In genomic region chr10:132421377-132422168, GRCh38 we compare ENCODE assay signal across 8 cellular contexts. TPM values are rescaled to one million over a fixed set of nuclear protein-coding genes. Genes with fewer than 3 reads are reported as not detected.
DNase-seq lines count a peak whose midpoint lies in the region; ATAC-seq, FAIRE-seq and TF ChIP-seq lines count a peak whose summit lies in the region.

No MANE protein-coding gene starts in this region.

- intact Hi-C loops in Caco-2 (cut with micrococcal nuclease; ENCODE audit: unreplicated experiment) (no loop called here), adrenal gland (cut with DNase I) (no loop called here)

- FAIRE-seq in keratinocyte (lab: Jason Lieb, UNC): no peak

- WGBS in adrenal gland, 4 donors: 20 to 76% (median 40%) methylated on average over 3 to 25 of the region's 25 CpGs

- H3K9me3 ChIP-seq in Caco-2: no peaks in the 10 kb centered on the region
- H3K9me3 ChIP-seq in adrenal gland (replicated peaks in 1 of 3): no peaks in the 10 kb centered on the region
- H3K9me3 ChIP-seq in keratinocyte (ENCODE audit: control insufficient read depth, low read depth, low read length): no peaks in the 10 kb centered on the region

- no peaks in the 10 kb centered on the region for H3K9me1 ChIP-seq in keratinocyte (ENCODE audit: control insufficient read depth, extremely low read depth, insufficient read depth, low read length)

- no peaks in the 10 kb centered on the region for H3K4me1 Mint-ChIP-seq in Caco-2 (ENCODE audit: low read depth, unreplicated experiment)
- peaks cover 45 to 58% of the 10 kb centered on the region in 2 donors for H3K4me1 Mint-ChIP-seq in stimulated activated naive B cell treated with anti-CD40 and anti-IgM and Interleukin-4, amounts not matched to agents 10 μg/mL and 1 μg/mL and 100 μg/mL, for 72 hours

- H3K27me3 ChIP-seq in Caco-2 (replicated peaks; ENCODE audit: control insufficient read depth, insufficient read depth, low read length) (no peaks in the 10 kb centered on the region), adrenal gland (no peaks in the 10 kb centered on the region), keratinocyte (ENCODE audit: control insufficient read depth, extremely low read depth, insufficient read depth, low read length) (no peaks in the 10 kb centered on the region)

- no peaks in the 10 kb centered on the region for H4K20me1 ChIP-seq in keratinocyte (ENCODE audit: control insufficient read depth, extremely low read depth, insufficient read depth, low read length)

- H3K4me3 Mint-ChIP-seq in Caco-2 (ENCODE audit: unreplicated experiment): no peak overlapping the region
- peak overlapping the region; percentile 59 to 78 for H3K4me3 Mint-ChIP-seq in stimulated activated naive B cell treated with anti-CD40 and anti-IgM and Interleukin-4, amounts not matched to agents 10 μg/mL and 1 μg/mL and 100 μg/mL, for 72 hours

- DNase-seq in Caco-2 (peak in 1 of 2 experiments; percentile 71), NCI-H2227 treated with DMSO at 0.1 percent for 48 hours (lab: John Stamatoyannopoulos, UW) (peak; percentile 12), adrenal gland (peak; percentile 86 to 93 (median 90)), keratinocyte (ENCODE audit: low read depth, low spot score) (no peak), NCI-H748 treated with DMSO at 0.1 percent for 48 hours (lab: John Stamatoyannopoulos, UW) (no peak)
- no peak for DNase-seq in stimulated activated naive B cell treated with anti-CD40 and anti-IgM and Interleukin-4, amounts not matched to agents 10 μg/mL and 1 μg/mL and 100 μg/mL, for 72 hours

- TF ChIP-seq CTCF in Caco-2 (IDR thresholded peaks at IDR 0.05; ENCODE audit: insufficient read depth in 1 of 2, low read depth in 1 of 2, low read length in 1 of 2, severe bottlenecking in 1 of 2, unreplicated experiment in 1 of 2) (no peak), adrenal gland (IDR thresholded peaks at IDR 0.05) (no peak), keratinocyte (optimal IDR thresholded peaks at IDR 0.05 in 1 of 3, IDR thresholded peaks at IDR 0.05 in 1 of 3, conservative IDR thresholded peaks at IDR 0.05 in 1 of 3; ENCODE audit: extremely low read depth in 1 of 3, insufficient read depth in 2 of 3, low read length in 3 of 3) (no peak)

- peak overlapping the region; percentile 10 for H3K4me2 ChIP-seq in keratinocyte (ENCODE audit: control insufficient read depth, extremely low read depth, insufficient read depth, low read depth, low read length)

- H3K4me3 ChIP-seq in Caco-2 (ENCODE audit: low read depth, low read length) (no peak overlapping the region), adrenal gland (no peak overlapping the region), keratinocyte (ENCODE audit: control insufficient read depth in 2 of 3, extremely low read depth in 1 of 3, insufficient read depth in 2 of 3, low read depth in 1 of 3, low read length in 3 of 3) (no peak overlapping the region)

- CTCF ChIA-PET in Caco-2 (lab: Charles Lee): interaction anchor here (0.6 to 1.8 kb wide), 2 partner anchors 20 to 25 kb away, joined by 4 to 7 read pairs; no protein-coding TSS in a partner anchor

- ATAC-seq in GM21528 (IDR thresholded peaks at IDR 0.05; ENCODE audit: low FRiP score, unreplicated experiment): peak; percentile 43
- ATAC-seq in stimulated activated naive B cell treated with anti-CD40 and anti-IgM and Interleukin-4, amounts not matched to agents 10 μg/mL and 1 μg/mL and 100 μg/mL, for 72 hours (replicated peaks): peak; percentile 56 to 60
- ATAC-seq in HG03045 (IDR thresholded peaks at IDR 0.05; ENCODE audit: unreplicated experiment): no peak

- POLR2A ChIA-PET in Caco-2 (lab: Charles Lee): interaction anchor here (0.6 kb wide), 1 partner anchor 32 kb away, joined by 6 read pairs; no protein-coding TSS in a partner anchor

- peak overlapping the region; percentile 2 for H3K27ac Mint-ChIP-seq in Caco-2 (ENCODE audit: unreplicated experiment)
- peak overlapping the region; percentile 95 for H3K27ac Mint-ChIP-seq in stimulated activated naive B cell treated with anti-CD40 and anti-IgM and Interleukin-4, amounts not matched to agents 10 μg/mL and 1 μg/mL and 100 μg/mL, for 72 hours

- H3K27ac ChIP-seq in adrenal gland (peak overlapping the region; percentile 91 to 98 (median 96)), keratinocyte (ENCODE audit: control insufficient read depth, insufficient read depth, low read length) (no peak overlapping the region)

- dilution Hi-C loops in keratinocyte (cut with MboI; ENCODE audit: extremely low pct_ligation_motif_present, low sequenced_read_pairs): no loop called here

- H3K36me3 ChIP-seq in Caco-2 (ENCODE audit: control insufficient read depth, insufficient read depth, low read length): no peaks in the 10 kb centered on the region
- H3K36me3 ChIP-seq in adrenal gland (replicated peaks in 1 of 2): no peaks in the 10 kb centered on the region
- H3K36me3 ChIP-seq in keratinocyte (ENCODE audit: control insufficient read depth in 2 of 2, extremely low read depth in 1 of 2, insufficient read depth in 2 of 2, low read length in 2 of 2): no peaks in the 10 kb centered on the region

- H3K27me3 Mint-ChIP-seq in Caco-2 (ENCODE audit: insufficient read depth, unreplicated experiment): no peaks in the 10 kb centered on the region
- H3K27me3 Mint-ChIP-seq in stimulated activated naive B cell treated with anti-CD40 and anti-IgM and Interleukin-4, amounts not matched to agents 10 μg/mL and 1 μg/mL and 100 μg/mL, for 72 hours: no peaks in the 10 kb centered on the region

- no peaks in the 10 kb centered on the region for H3K9me3 Mint-ChIP-seq in Caco-2 (ENCODE audit: unreplicated experiment)
- no peaks in the 10 kb centered on the region for H3K9me3 Mint-ChIP-seq in stimulated activated naive B cell treated with anti-CD40 and anti-IgM and Interleukin-4, amounts not matched to agents 10 μg/mL and 1 μg/mL and 100 μg/mL, for 72 hours

- peaks cover 18% of the 10 kb centered on the region for H3K36me3 Mint-ChIP-seq in Caco-2 (ENCODE audit: insufficient read depth, unreplicated experiment)
- no peaks in the 10 kb centered on the region for H3K36me3 Mint-ChIP-seq in stimulated activated naive B cell treated with anti-CD40 and anti-IgM and Interleukin-4, amounts not matched to agents 10 μg/mL and 1 μg/mL and 100 μg/mL, for 72 hours

- H2AFZ ChIP-seq in keratinocyte (ENCODE audit: control insufficient read depth, low read length): no peak overlapping the region

- BruUV-seq in Caco-2 (replicated peaks; lab: Mats Ljungman, UMichigan): no TSS peak

- H3K9ac ChIP-seq in keratinocyte (ENCODE audit: control insufficient read depth, extremely low read depth, insufficient read depth, low read length): peak overlapping the region; percentile 33

- peaks cover 35% of the 10 kb centered on the region for H3K4me1 ChIP-seq in Caco-2
- H3K4me1 ChIP-seq in adrenal gland (replicated peaks in 1 of 2): peaks cover 66 to 67% of the 10 kb centered on the region in 2 donors
- peaks cover 32% of the 10 kb centered on the region for H3K4me1 ChIP-seq in keratinocyte (ENCODE audit: control insufficient read depth, extremely low read depth, insufficient read depth, low read length)

- H3K79me2 ChIP-seq in keratinocyte (ENCODE audit: control insufficient read depth, insufficient read depth, low read length): no peaks in the 10 kb centered on the region

- TF ChIP-seq POLR2A in adrenal gland (IDR thresholded peaks at IDR 0.05): peak in 1 of 2 donors; percentile 51

RNA-seq across cellular contexts. Expression of gene PWWP2B, which starts 24.6 kb away (rescaled TPM):
- total RNA-seq in Caco-2 (2022) (17.8 and 19.3 TPM in 2 replicates), adrenal gland (10 to 100 TPM; 31.6 to 75.3 (median 42.2) TPM)
- polyA plus RNA-seq in adrenal gland (10 to 100 TPM in 2 of 3 donors, 1 to 10 TPM in 1; 3.4 to 34.0 (median 33.5) TPM), keratinocyte (3.1 to 6.5 TPM (median 3.8 TPM) in 3 replicates)
- polyA plus RNA-seq in keratinocyte (2011; ENCODE audit: low read depth): 4.3 TPM
- polyA plus RNA-seq in keratinocyte (2011; cell fraction: cytosol; rRNA removed): 2.2 and 5.8 TPM in 2 replicates
- polyA plus RNA-seq in keratinocyte (2011; cell fraction: nucleus; rRNA removed): 6.3 and 9.1 TPM in 2 replicates
- 8.8 and 10.9 TPM in 2 replicates for polyA plus RNA-seq in keratinocyte (2012; ENCODE audit: low replicate concordance)
- polyA minus RNA-seq in keratinocyte: 1.8 to 2.5 TPM (median 2.1 TPM) in 3 replicates
- polyA minus RNA-seq in keratinocyte (2011; cell fraction: cytosol; rRNA and poly(A)+ RNA removed): 20.3 TPM
- polyA minus RNA-seq in keratinocyte (2011; cell fraction: nucleus; rRNA and poly(A)+ RNA removed): 7.9 and 10.7 TPM in 2 replicates

Comparison
In these comparisons a context has a peak if more than half of its experiments do, and no peak if none do; other contexts are left out.
1. DNase-seq: peak in NCI-H2227 treated with DMSO at 0.1 percent for 48 hours (single experiment) and adrenal gland (7 of 7); none in keratinocyte (single experiment), stimulated activated naive B cell treated with anti-CD40 and anti-IgM and Interleukin-4, amounts not matched to agents 10 μg/mL and 1 μg/mL and 100 μg/mL, for 72 hours (single experiment) and NCI-H748 treated with DMSO at 0.1 percent for 48 hours (single experiment).